ENCODE assay signal across 2 cellular contexts in the genomic region with DNA sequence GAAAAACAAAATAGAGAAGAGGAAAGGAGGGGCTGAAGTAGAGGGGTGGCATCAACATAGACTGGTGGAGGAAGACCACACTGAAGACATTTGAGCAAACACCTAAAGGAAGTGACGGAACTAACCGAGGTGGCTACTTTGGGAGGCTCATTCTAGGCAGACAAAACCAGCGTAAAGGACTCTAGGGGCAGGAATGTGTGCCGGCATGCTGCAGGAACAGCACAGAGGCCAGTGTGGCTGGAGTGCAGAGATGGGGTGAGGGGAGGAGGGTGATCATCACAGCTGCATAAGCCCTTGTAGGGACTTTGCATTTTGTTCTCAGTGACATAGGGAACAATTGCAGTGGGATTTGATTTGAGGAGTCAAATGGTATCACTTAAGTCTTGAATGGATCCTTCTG.
TF ChIP-seq lines count a peak whose summit lies in the region.

No MANE protein-coding gene starts in this region.

TF ChIP-seq in IMR-90, 13 proteins besides CTCF, POLR2A, EP300 and RAD21:
- no peak for TF ChIP-seq SMC3 (IDR thresholded peaks at IDR 0.05; ENCODE audit: low read depth, low read length)
- no peak for TF ChIP-seq RFX5 (IDR thresholded peaks at IDR 0.05; ENCODE audit: low read depth, low read length)
- TF ChIP-seq MAFK (IDR thresholded peaks at IDR 0.05; ENCODE audit: low read depth, low read length), result no peak
- TF ChIP-seq CEBPB (IDR thresholded peaks at IDR 0.05; ENCODE audit: low read depth, low read length), result no peak
- no peak for TF ChIP-seq FOS (IDR thresholded peaks at IDR 0.05; ENCODE audit: low read depth, low read length)
- no peak for TF ChIP-seq CHD1 (IDR thresholded peaks at IDR 0.05; ENCODE audit: low read depth, low read length)
- no peak for TF ChIP-seq MXI1 (IDR thresholded peaks at IDR 0.05; ENCODE audit: borderline replicate concordance, low read depth, low read length)
- TF ChIP-seq USF2 (IDR thresholded peaks at IDR 0.05; ENCODE audit: low read depth, low read length), result no peak
- no peak for TF ChIP-seq NFE2L2 (IDR thresholded peaks at IDR 0.05; ENCODE audit: low read depth, low read length)
- TF ChIP-seq MAZ (IDR thresholded peaks at IDR 0.05; ENCODE audit: borderline replicate concordance, low read depth, low read length), result no peak
- TF ChIP-seq ELK1 (IDR thresholded peaks at IDR 0.05; ENCODE audit: borderline replicate concordance, low read depth, low read length), result no peak
- no peak for TF ChIP-seq BHLHE40 (IDR thresholded peaks at IDR 0.05; ENCODE audit: low read depth, low read length)
- no peak for TF ChIP-seq RCOR1 (IDR thresholded peaks at IDR 0.05; ENCODE audit: insufficient replicate concordance, low read length)

TF ChIP-seq in WTC11, 78 proteins besides CTCF, POLR2A, EP300 and RAD21:
- TF ChIP-seq, protein P1, sequence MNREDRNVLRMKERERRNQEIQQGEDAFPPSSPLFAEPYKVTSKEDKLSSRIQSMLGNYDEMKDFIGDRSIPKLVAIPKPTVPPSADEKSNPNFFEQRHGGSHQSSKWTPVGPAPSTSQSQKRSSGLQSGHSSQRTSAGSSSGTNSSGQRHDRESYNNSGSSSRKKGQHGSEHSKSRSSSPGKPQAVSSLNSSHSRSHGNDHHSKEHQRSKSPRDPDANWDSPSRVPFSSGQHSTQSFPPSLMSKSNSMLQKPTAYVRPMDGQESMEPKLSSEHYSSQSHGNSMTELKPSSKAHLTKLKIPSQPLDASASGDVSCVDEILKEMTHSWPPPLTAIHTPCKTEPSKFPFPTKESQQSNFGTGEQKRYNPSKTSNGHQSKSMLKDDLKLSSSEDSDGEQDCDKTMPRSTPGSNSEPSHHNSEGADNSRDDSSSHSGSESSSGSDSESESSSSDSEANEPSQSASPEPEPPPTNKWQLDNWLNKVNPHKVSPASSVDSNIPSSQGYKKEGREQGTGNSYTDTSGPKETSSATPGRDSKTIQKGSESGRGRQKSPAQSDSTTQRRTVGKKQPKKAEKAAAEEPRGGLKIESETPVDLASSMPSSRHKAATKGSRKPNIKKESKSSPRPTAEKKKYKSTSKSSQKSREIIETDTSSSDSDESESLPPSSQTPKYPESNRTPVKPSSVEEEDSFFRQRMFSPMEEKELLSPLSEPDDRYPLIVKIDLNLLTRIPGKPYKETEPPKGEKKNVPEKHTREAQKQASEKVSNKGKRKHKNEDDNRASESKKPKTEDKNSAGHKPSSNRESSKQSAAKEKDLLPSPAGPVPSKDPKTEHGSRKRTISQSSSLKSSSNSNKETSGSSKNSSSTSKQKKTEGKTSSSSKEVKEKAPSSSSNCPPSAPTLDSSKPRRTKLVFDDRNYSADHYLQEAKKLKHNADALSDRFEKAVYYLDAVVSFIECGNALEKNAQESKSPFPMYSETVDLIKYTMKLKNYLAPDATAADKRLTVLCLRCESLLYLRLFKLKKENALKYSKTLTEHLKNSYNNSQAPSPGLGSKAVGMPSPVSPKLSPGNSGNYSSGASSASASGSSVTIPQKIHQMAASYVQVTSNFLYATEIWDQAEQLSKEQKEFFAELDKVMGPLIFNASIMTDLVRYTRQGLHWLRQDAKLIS (CRISPR knock-in tag; IDR thresholded peaks at IDR 0.05; ENCODE audit: borderline replicate concordance), result no peak
- TF ChIP-seq, protein P2, sequence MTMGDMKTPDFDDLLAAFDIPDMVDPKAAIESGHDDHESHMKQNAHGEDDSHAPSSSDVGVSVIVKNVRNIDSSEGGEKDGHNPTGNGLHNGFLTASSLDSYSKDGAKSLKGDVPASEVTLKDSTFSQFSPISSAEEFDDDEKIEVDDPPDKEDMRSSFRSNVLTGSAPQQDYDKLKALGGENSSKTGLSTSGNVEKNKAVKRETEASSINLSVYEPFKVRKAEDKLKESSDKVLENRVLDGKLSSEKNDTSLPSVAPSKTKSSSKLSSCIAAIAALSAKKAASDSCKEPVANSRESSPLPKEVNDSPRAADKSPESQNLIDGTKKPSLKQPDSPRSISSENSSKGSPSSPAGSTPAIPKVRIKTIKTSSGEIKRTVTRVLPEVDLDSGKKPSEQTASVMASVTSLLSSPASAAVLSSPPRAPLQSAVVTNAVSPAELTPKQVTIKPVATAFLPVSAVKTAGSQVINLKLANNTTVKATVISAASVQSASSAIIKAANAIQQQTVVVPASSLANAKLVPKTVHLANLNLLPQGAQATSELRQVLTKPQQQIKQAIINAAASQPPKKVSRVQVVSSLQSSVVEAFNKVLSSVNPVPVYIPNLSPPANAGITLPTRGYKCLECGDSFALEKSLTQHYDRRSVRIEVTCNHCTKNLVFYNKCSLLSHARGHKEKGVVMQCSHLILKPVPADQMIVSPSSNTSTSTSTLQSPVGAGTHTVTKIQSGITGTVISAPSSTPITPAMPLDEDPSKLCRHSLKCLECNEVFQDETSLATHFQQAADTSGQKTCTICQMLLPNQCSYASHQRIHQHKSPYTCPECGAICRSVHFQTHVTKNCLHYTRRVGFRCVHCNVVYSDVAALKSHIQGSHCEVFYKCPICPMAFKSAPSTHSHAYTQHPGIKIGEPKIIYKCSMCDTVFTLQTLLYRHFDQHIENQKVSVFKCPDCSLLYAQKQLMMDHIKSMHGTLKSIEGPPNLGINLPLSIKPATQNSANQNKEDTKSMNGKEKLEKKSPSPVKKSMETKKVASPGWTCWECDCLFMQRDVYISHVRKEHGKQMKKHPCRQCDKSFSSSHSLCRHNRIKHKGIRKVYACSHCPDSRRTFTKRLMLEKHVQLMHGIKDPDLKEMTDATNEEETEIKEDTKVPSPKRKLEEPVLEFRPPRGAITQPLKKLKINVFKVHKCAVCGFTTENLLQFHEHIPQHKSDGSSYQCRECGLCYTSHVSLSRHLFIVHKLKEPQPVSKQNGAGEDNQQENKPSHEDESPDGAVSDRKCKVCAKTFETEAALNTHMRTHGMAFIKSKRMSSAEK (CRISPR knock-in tag; IDR thresholded peaks at IDR 0.05; ENCODE audit: borderline replicate concordance), result no peak
- TF ChIP-seq FOXJ3 (CRISPR knock-in tag; IDR thresholded peaks at IDR 0.05; ENCODE audit: borderline replicate concordance), result no peak
- no peak for TF ChIP-seq OVOL2 (CRISPR knock-in tag; IDR thresholded peaks at IDR 0.05; ENCODE audit: borderline replicate concordance)
- no peak for TF ChIP-seq JAZF1 (CRISPR knock-in tag; IDR thresholded peaks at IDR 0.05)
- TF ChIP-seq USF1 (CRISPR knock-in tag; IDR thresholded peaks at IDR 0.05), result no peak
- no peak for TF ChIP-seq ZNF396 (CRISPR knock-in tag; IDR thresholded peaks at IDR 0.05; ENCODE audit: borderline replicate concordance)
- TF ChIP-seq NFYB (CRISPR knock-in tag; conservative IDR thresholded peaks at IDR 0.05; ENCODE audit: low read depth), result no peak
- TF ChIP-seq RORB (CRISPR knock-in tag; IDR thresholded peaks at IDR 0.05), result no peak
- TF ChIP-seq GRHL2 (CRISPR knock-in tag; IDR thresholded peaks at IDR 0.05; ENCODE audit: insufficient replicate concordance, severe bottlenecking), result no peak
- TF ChIP-seq, protein P3, sequence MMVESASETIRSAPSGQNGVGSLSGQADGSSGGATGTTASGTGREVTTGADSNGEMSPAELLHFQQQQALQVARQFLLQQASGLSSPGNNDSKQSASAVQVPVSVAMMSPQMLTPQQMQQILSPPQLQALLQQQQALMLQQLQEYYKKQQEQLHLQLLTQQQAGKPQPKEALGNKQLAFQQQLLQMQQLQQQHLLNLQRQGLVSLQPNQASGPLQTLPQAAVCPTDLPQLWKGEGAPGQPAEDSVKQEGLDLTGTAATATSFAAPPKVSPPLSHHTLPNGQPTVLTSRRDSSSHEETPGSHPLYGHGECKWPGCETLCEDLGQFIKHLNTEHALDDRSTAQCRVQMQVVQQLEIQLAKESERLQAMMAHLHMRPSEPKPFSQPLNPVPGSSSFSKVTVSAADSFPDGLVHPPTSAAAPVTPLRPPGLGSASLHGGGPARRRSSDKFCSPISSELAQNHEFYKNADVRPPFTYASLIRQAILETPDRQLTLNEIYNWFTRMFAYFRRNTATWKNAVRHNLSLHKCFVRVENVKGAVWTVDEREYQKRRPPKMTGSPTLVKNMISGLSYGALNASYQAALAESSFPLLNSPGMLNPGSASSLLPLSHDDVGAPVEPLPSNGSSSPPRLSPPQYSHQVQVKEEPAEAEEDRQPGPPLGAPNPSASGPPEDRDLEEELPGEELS (CRISPR knock-in tag; IDR thresholded peaks at IDR 0.05), result no peak
- TF ChIP-seq SMAD4 (CRISPR knock-in tag; IDR thresholded peaks at IDR 0.05), result no peak
- TF ChIP-seq ZNF263 (CRISPR knock-in tag; IDR thresholded peaks at IDR 0.05; ENCODE audit: low read depth), result no peak
- TF ChIP-seq, protein P4, sequence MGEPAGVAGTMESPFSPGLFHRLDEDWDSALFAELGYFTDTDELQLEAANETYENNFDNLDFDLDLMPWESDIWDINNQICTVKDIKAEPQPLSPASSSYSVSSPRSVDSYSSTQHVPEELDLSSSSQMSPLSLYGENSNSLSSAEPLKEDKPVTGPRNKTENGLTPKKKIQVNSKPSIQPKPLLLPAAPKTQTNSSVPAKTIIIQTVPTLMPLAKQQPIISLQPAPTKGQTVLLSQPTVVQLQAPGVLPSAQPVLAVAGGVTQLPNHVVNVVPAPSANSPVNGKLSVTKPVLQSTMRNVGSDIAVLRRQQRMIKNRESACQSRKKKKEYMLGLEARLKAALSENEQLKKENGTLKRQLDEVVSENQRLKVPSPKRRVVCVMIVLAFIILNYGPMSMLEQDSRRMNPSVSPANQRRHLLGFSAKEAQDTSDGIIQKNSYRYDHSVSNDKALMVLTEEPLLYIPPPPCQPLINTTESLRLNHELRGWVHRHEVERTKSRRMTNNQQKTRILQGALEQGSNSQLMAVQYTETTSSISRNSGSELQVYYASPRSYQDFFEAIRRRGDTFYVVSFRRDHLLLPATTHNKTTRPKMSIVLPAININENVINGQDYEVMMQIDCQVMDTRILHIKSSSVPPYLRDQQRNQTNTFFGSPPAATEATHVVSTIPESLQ (CRISPR knock-in tag; IDR thresholded peaks at IDR 0.05), result no peak
- no peak for TF ChIP-seq ZNF423 (CRISPR knock-in tag; IDR thresholded peaks at IDR 0.05)
